Comparison of ENCODE assay signal across 8 cellular contexts in genomic region chr11:124875943-124876817, GRCh38.
DNase-seq lines count a peak whose midpoint lies in the region; ATAC-seq and TF ChIP-seq lines count a peak whose summit lies in the region.

No MANE protein-coding gene starts in this region.

- TF ChIP-seq CTCF in C4-2B (conservative IDR thresholded peaks at IDR 0.05): peak; percentile 97

- H3K27ac ChIP-seq in C4-2B: peak overlapping the region; percentile 77

- ATAC-seq in GM19328 (IDR thresholded peaks at IDR 0.05; ENCODE audit: unreplicated experiment) (peak; percentile 90), HG03460 (IDR thresholded peaks at IDR 0.05; ENCODE audit: unreplicated experiment) (peak; percentile 86)

- peak; percentile 83 for DNase-seq in NOMO-1 treated with dmso at 0.1 percent for 144 hours (lab: John Stamatoyannopoulos, UW; ENCODE audit: unreplicated experiment)
- DNase-seq in activated CD8-positive, alpha-beta memory T cell treated with anti-CD3 and anti-CD28 coated beads, Interleukin-2, amount 50 U/mL, for 24 hours (ENCODE audit: extremely low read depth): peak; percentile 50
- peak; percentile 94 for DNase-seq in epidermal melanocyte (ENCODE audit: insufficient read length, low spot score)
- DNase-seq in middle frontal gyrus (ENCODE audit: extremely low spot score, low spot score): peak; percentile 71
- DNase-seq in stimulated activated CD8-positive, alpha-beta memory T cell treated with anti-CD3 and anti-CD28 coated beads, Interleukin-15, amount 100 ng/mL, for 48 hours (ENCODE audit: low read depth in 2 of 2): peak; percentile 68 to 73

Comparison
In these comparisons a context has a peak if more than half of its experiments do, and no peak if none do; other contexts are left out.
1. Peak in every context shown above with its lines: DNase-seq, ATAC-seq and H3K27ac ChIP-seq.